25 cellular contexts compared by ENCODE assay signal in the genomic region with DNA sequence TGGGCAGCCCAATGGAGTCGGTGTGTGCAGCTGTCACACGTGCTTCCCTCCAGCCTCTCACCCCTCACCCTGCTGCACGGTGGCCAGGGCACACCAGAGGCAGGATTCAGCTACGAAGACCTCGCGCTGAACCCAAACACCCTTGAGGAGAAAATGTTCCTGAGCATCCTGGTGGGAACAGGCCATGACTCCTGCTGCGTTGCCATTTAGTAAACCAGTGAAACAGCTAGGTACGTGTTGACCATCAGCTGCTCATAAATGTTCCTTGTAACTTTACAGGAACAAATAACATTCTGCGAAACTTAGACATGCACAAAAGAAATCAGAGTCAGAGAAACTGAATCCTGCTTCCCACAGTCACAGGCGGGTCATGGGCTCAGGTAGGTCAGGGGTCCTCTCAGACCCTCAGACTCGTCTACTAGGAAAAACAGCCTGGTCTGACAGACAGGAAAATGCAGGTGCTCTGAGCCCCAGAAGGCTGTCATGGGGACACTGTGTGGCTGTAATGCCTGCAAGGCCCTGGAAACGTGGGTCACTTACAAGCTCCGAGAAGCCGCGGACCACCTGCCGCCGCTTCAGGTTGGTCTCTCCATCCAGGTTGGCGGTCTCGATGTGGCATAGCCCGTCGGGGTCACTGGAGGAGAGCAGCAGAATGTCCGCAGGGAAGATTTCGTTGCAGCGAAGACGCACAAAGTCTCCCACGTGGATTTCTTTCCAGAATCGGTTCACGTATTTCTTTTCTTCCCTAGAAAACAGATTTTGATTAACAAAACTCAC.
"Had no signal": no experiment of that assay in that cellular context is flagged by ENCODE, and none has a peak within 500 bp of the region (broad histone marks: within the 10 kb centered on the region; RNA-seq: fewer than 3 reads in every experiment).

No MANE protein-coding gene starts in this region.

- H3K27ac Mint-ChIP-seq: activated naive CD4-positive, alpha-beta T cell treated with anti-CD3 and anti-CD28 coated beads, Interleukin-2, amount 10 ng/mL, durations not matched to agents 7 days and 5 days; effector memory CD8-positive, alpha-beta T cell; natural killer cell treated with Interleukin-12 subunit alpha and Interleukin-12 subunit beta and Interleukin-15 and Interleukin-18, amount 100 ng/mL, for 72 hours had no signal

- H3K4me3 Mint-ChIP-seq: activated naive CD4-positive, alpha-beta T cell treated with anti-CD3 and anti-CD28 coated beads, Interleukin-2, amount 10 ng/mL, durations not matched to agents 7 days and 5 days; effector memory CD8-positive, alpha-beta T cell; immature natural killer cell; natural killer cell treated with Interleukin-12 subunit alpha and Interleukin-12 subunit beta and Interleukin-15 and Interleukin-18, amount 100 ng/mL, for 72 hours; T-helper 17 cell had no signal

- H3K9me3 Mint-ChIP-seq: activated naive CD4-positive, alpha-beta T cell treated with anti-CD3 and anti-CD28 coated beads, Interleukin-2, amount 10 ng/mL, durations not matched to agents 7 days and 5 days; effector memory CD8-positive, alpha-beta T cell; immature natural killer cell; natural killer cell treated with Interleukin-12 subunit alpha and Interleukin-12 subunit beta and Interleukin-15 and Interleukin-18, amount 100 ng/mL, for 72 hours had no signal

- H3K36me3 ChIP-seq: neutrophil, spleen had no signal

- H3K4me2 ChIP-seq: hepatocyte had no signal

- H3K36me3 Mint-ChIP-seq: natural killer cell treated with Interleukin-12 subunit alpha and Interleukin-12 subunit beta and Interleukin-15 and Interleukin-18, amount 100 ng/mL, for 72 hours had no signal

- H3K27me3 Mint-ChIP-seq: activated naive CD4-positive, alpha-beta T cell treated with anti-CD3 and anti-CD28 coated beads, Interleukin-2, amount 10 ng/mL, durations not matched to agents 7 days and 5 days; effector memory CD8-positive, alpha-beta T cell; natural killer cell treated with Interleukin-12 subunit alpha and Interleukin-12 subunit beta and Interleukin-15 and Interleukin-18, amount 100 ng/mL, for 72 hours; T-helper 17 cell had no signal

- H2AFZ ChIP-seq: hepatocyte, parathyroid adenoma had no signal

- H3K4me1 ChIP-seq: body of pancreas had no signal

- H3K4me3 ChIP-seq: body of pancreas, dorsolateral prefrontal cortex, esophagus muscularis mucosa, hepatocyte, left lung, spleen, upper lobe of right lung had no signal

- H3K9me3 ChIP-seq: body of pancreas, esophagus muscularis mucosa, left lung, neutrophil, spleen, upper lobe of right lung had no signal

- ATAC-seq: body of pancreas; effector memory CD8-positive, alpha-beta T cell; left lung; T-helper 17 cell; upper lobe of right lung had no signal

- H3K27ac ChIP-seq: body of pancreas, hepatocyte, left lung, neutrophil, parathyroid adenoma, spleen, upper lobe of right lung had no signal

- H3K9ac ChIP-seq: parathyroid adenoma had no signal

- DNase-seq: activated CD4-positive, alpha-beta T cell treated with anti-CD3 and anti-CD28 coated beads for 4 hours; activated CD4-positive, alpha-beta T cell treated with anti-CD3 and anti-CD28 coated beads, Interleukin-2, amount 50 U/mL, for 48 hours; activated CD4-positive, CD25-positive, alpha-beta regulatory T cell; activated naive CD4-positive, alpha-beta T cell treated with anti-CD3 and anti-CD28 coated beads, Interleukin-2, amount 10 ng/mL, durations not matched to agents 7 days and 5 days; activated T-cell treated with anti-CD3 and anti-CD28 coated beads, Interleukin-2, amount 50 U/mL, for 48 hours; amygdala; effector memory CD8-positive, alpha-beta T cell; glutamatergic neuron; immature natural killer cell; kidney glomerular epithelial cell; midbrain; spleen; stimulated activated CD4-positive, alpha-beta T cell treated with anti-CD3 and anti-CD28 coated beads, Interleukin-4, amount 100 ng/mL, for 1 hour; stimulated activated naive CD4-positive, alpha-beta T cell treated with Interleukin-2 at 50 U/mL for 16 hours; SW 1271; T-helper 17 cell had no signal

- H3K27me3 ChIP-seq: body of pancreas, dorsolateral prefrontal cortex, esophagus muscularis mucosa, hepatocyte, left lung, neutrophil, spleen, upper lobe of right lung had no signal
